In the genomic region with DNA sequence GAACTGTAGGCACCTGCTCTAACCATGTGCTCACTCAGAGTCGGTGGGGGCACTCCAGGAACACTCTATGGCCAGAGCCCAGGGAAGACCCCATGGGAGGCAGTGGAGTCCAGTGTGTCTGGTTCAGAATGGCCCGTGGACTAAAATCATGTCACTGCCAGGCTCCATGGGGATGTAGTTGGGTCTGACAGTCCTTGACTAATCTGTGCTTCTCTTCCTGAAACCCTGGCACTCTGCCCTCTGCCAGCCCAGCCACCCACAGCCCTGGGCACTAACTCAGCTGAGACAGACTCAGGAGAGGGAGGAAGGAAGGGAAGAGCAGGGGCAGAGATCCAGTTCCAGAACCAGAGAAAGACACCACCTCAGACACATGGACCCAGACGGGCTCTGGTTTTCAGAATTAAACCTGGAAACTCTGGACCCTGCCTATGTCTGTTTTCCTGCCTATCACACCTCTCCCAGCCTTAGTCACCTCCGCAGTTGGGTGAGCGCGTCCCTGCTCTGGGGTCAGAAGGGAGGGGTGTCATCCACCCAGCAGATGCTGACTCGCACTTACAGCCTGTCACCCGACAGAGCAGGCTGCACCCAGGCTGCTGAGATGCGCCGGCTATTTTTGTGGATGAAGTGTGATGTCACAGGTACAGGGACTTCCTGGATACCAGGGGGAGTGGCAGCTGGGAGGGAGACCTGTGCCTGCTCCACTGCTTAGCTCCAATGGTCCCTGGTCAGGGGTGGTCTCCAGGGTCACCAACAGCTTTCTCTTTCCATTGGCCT, we compare ENCODE assay signal across 13 cellular contexts. TPM values are rescaled to one million over a fixed set of nuclear protein-coding genes. Genes with fewer than 3 reads are reported as not detected.
A peak's percentile ranks its signal among the peaks of the same experiment; 100 is the strongest.
DNase-seq lines count a peak whose midpoint lies in the region; ATAC-seq, FAIRE-seq and TF ChIP-seq lines count a peak whose summit lies in the region.
"Had no signal": no experiment of that assay in that cellular context is flagged by ENCODE, and none has a peak within 500 bp of the region (broad histone marks: within the 10 kb centered on the region; RNA-seq: fewer than 3 reads in every experiment).

No MANE protein-coding gene starts in this region.

- H3K9me3 ChIP-seq in psoas muscle, result no peaks in the 10 kb centered on the region
- H3K9me3 ChIP-seq in kidney (ENCODE audit: control insufficient read depth in 1 of 2, low read length in 2 of 2), result no peaks in the 10 kb centered on the region
- H3K9me3 ChIP-seq: neutrophil had no signal

- no peaks in the 10 kb centered on the region for H3K4me1 ChIP-seq in psoas muscle
- H3K4me1 ChIP-seq in kidney (ENCODE audit: control insufficient read depth in 1 of 2, insufficient read depth in 1 of 2, low read depth in 1 of 2, low read length in 2 of 2), result no peaks in the 10 kb centered on the region

- DNase-seq in NCI-H146 (lab: John Stamatoyannopoulos, UW) (peak; percentile 24), NCI-H146 treated with DMSO at 0.1 percent for 48 hours (lab: John Stamatoyannopoulos, UW; ENCODE audit: unreplicated experiment) (no peak), NCI-H1436 treated with DMSO at 0.1 percent for 48 hours (lab: John Stamatoyannopoulos, UW) (peak; percentile 6), cerebellar cortex (ENCODE audit: low spot score) (peak; percentile 81), psoas muscle (no peak), HT-29 (ENCODE audit: low spot score) (no peak), kidney (no peak)
- DNase-seq: ACHN; activated CD4-positive, alpha-beta T cell treated with anti-CD3 and anti-CD28 coated beads for 1 hour; GF-D8; NCI-H226 had no signal

- 33 to 51% (median 38%) methylated on average over 10 of the region's 10 CpGs for WGBS in psoas muscle, 3 donors

- no peak overlapping the region for H3K4me3 ChIP-seq in psoas muscle
- H3K4me3 ChIP-seq in kidney (ENCODE audit: low read length in 2 of 2), result no peak overlapping the region

- H3K27ac ChIP-seq in psoas muscle, result no peak overlapping the region
- H3K27ac ChIP-seq in kidney (ENCODE audit: low read depth in 2 of 2, low read length in 2 of 2), result no peak overlapping the region
- H3K27ac ChIP-seq: neutrophil had no signal

- H3K36me3 ChIP-seq in psoas muscle (ENCODE audit: insufficient read depth in 1 of 2, low read depth in 1 of 2) (no peaks in the 10 kb centered on the region), kidney (ENCODE audit: control insufficient read depth in 1 of 2, insufficient read depth in 2 of 2, low read length in 2 of 2) (no peaks in the 10 kb centered on the region)
- H3K36me3 ChIP-seq: neutrophil had no signal

- no peak for FAIRE-seq in kidney (lab: Jason Lieb, UNC)

- TF ChIP-seq CTCF in psoas muscle (IDR thresholded peaks at IDR 0.05), result no peak
- TF ChIP-seq CTCF in kidney (IDR thresholded peaks at IDR 0.05; ENCODE audit: borderline replicate concordance, extremely low read depth, insufficient read depth), result no peak

- H3K9ac ChIP-seq in kidney (ENCODE audit: low read length in 2 of 2), result no peak overlapping the region

- ATAC-seq in psoas muscle, result peak in 3 of 4 donors; percentile 52 to 77 (median 62)
- no peak for ATAC-seq in GM21423 (IDR thresholded peaks at IDR 0.05; ENCODE audit: unreplicated experiment)

- intact Hi-C loops in psoas muscle (cut with DNase I), result no loop called here
- intact Hi-C loops in kidney (cut with DNase I), result no loop called here

- H3K27me3 ChIP-seq in psoas muscle (ENCODE audit: insufficient read depth in 3 of 3, low read length in 2 of 3), result no peaks in the 10 kb centered on the region
- H3K27me3 ChIP-seq: neutrophil had no signal

RNA-seq across cellular contexts. Expression of gene INSYN1, which starts 56.8 kb away (rescaled TPM):
- total RNA-seq in psoas muscle (10 to 100 TPM in 1 of 4 donors, 1 to 10 TPM in 3; 3.8 to 10.8 (median 5.7) TPM), kidney (4.2 TPM)
- polyA plus RNA-seq in psoas muscle (1 to 10 TPM in 2 of 3 donors, under 1 TPM in 1; 0.42 to 2.5 (median 1.6) TPM), kidney (ENCODE audit: insufficient read depth, low read depth, low replicate concordance) (39.6 TPM)
- total RNA-seq in HT-29 (2014; rRNA removed; shearing (Covaris generic)), result not detected in 2 replicates

Comparison
In these comparisons a context has a peak if more than half of its experiments do, and no peak if none do; other contexts are left out.
1. DNase-seq: peak in NCI-H146 (single experiment), NCI-H1436 treated with DMSO at 0.1 percent for 48 hours (single experiment) and cerebellar cortex (single experiment); none in NCI-H146 treated with DMSO at 0.1 percent for 48 hours (single experiment), psoas muscle (0 of 2), HT-29 (single experiment) and kidney (single experiment).